11 cellular contexts compared by ENCODE assay signal in the genomic region with DNA sequence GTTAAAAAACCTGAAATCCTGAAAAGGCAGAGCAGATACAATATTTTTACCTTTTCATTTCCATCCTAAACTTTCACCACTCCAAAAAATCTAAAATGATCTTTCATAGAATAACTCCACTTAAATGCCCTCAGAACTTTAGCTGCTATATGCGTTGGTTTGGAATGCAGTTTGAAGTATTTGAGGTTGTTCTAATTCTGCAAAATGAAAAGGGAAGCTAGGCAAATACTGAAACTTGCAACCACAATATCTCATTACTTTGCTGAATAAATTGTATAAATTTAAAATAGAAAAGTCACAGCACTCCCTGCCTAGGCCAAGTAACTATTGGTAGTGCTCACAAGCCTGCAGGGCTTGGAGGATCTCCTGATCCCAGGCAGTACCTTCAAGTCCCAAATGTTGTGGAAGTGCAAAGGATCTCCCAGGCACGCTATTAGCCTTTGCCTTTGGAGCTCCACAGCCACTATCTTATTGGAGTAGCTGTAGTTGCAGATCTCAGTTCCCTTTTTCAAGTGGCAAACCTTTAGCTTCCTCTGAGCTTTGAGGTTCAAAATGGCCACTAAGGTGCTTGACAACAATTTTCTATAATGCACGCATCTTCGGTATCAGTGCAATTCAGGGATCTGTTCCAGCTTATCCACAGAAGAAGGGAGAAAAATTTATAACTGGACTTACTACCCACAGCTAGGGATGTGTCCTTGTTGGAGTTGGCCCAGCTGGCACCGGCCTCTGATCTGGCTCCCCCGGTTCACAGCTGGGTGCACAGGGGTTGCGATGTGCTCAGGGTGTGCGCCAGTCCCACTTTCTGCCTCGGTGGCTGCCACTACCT. TPM values are rescaled to one million over a fixed set of nuclear protein-coding genes. Genes with fewer than 3 reads are reported as not detected.
DNase-seq lines count a peak whose midpoint lies in the region; ATAC-seq and TF ChIP-seq lines count a peak whose summit lies in the region.
"Had no signal": no experiment of that assay in that cellular context is flagged by ENCODE, and none has a peak within 500 bp of the region (broad histone marks: within the 10 kb centered on the region; RNA-seq: fewer than 3 reads in every experiment).

No MANE protein-coding gene starts in this region.

- H3K36me3 ChIP-seq in prostate gland = no peaks in the 10 kb centered on the region

- no peaks in the 10 kb centered on the region for H3K9me3 ChIP-seq in prostate gland

- no peaks in the 10 kb centered on the region for H3K27me3 ChIP-seq in prostate gland (replicated peaks; ENCODE audit: insufficient read depth)

- H3K27ac ChIP-seq in prostate gland = no peak overlapping the region
- H3K27ac ChIP-seq: parathyroid adenoma had no signal

- no peaks in the 10 kb centered on the region for H3K4me1 ChIP-seq in prostate gland (replicated peaks)
- H3K4me1 ChIP-seq: parathyroid adenoma had no signal

- TF ChIP-seq POLR2A in prostate gland (IDR thresholded peaks at IDR 0.05) = no peak

- peak; percentile 81 for ATAC-seq in GM21367 (IDR thresholded peaks at IDR 0.05; ENCODE audit: unreplicated experiment)
- peak; percentile 76 for ATAC-seq in HG03108 (IDR thresholded peaks at IDR 0.05; ENCODE audit: unreplicated experiment)
- ATAC-seq in SK-N-SH treated with all-trans-retinoic acid at 6 μM for 48 hours = no peak

- no peak for TF ChIP-seq CTCF in GM12864 (IDR thresholded peaks at IDR 0.05; ENCODE audit: low read depth, low read length, missing control alignments)
- no peak for TF ChIP-seq CTCF in prostate gland (IDR thresholded peaks at IDR 0.05)

- H3K4me3 ChIP-seq in GM12864 (ENCODE audit: low read depth, low read length) (peak overlapping the region; percentile 26), prostate gland (no peak overlapping the region)

- 60% methylated on average over 9 of the region's 9 CpGs for WGBS in prostate gland

- intact Hi-C loops in prostate gland (cut with DNase I) = no loop called here

- DNase-seq in GM12864 (ENCODE audit: low read depth) (peak; percentile 66), RPMI8226 (peak; percentile 80), prostate gland (ENCODE audit: low spot score) (no peak), hepatic stellate cell (ENCODE audit: low spot score) (no peak)
- no peak for DNase-seq in stimulated activated CD4-positive, alpha-beta T cell treated with anti-CD3 and anti-CD28 coated beads, Interleukin-2, amount 100 ng/mL, for 48 hours
- DNase-seq: activated CD8-positive, alpha-beta memory T cell treated with anti-CD3 and anti-CD28 coated beads, Interleukin-2, amount 50 U/mL, for 4 hours; AML-193 had no signal

TF ChIP-seq in SK-N-SH treated with all-trans-retinoic acid at 6 μM for 48 hours, 23 proteins besides CTCF, POLR2A, EP300 and RAD21 (continues in another document):
- TF ChIP-seq, protein P1, sequence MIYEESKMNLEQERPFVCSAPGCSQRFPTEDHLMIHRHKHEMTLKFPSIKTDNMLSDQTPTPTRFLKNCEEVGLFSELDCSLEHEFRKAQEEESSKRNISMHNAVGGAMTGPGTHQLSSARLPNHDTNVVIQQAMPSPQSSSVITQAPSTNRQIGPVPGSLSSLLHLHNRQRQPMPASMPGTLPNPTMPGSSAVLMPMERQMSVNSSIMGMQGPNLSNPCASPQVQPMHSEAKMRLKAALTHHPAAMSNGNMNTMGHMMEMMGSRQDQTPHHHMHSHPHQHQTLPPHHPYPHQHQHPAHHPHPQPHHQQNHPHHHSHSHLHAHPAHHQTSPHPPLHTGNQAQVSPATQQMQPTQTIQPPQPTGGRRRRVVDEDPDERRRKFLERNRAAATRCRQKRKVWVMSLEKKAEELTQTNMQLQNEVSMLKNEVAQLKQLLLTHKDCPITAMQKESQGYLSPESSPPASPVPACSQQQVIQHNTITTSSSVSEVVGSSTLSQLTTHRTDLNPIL (CRISPR knock-in tag; IDR thresholded peaks at IDR 0.05; ENCODE audit: low read depth) = no peak
- TF ChIP-seq, protein P2, sequence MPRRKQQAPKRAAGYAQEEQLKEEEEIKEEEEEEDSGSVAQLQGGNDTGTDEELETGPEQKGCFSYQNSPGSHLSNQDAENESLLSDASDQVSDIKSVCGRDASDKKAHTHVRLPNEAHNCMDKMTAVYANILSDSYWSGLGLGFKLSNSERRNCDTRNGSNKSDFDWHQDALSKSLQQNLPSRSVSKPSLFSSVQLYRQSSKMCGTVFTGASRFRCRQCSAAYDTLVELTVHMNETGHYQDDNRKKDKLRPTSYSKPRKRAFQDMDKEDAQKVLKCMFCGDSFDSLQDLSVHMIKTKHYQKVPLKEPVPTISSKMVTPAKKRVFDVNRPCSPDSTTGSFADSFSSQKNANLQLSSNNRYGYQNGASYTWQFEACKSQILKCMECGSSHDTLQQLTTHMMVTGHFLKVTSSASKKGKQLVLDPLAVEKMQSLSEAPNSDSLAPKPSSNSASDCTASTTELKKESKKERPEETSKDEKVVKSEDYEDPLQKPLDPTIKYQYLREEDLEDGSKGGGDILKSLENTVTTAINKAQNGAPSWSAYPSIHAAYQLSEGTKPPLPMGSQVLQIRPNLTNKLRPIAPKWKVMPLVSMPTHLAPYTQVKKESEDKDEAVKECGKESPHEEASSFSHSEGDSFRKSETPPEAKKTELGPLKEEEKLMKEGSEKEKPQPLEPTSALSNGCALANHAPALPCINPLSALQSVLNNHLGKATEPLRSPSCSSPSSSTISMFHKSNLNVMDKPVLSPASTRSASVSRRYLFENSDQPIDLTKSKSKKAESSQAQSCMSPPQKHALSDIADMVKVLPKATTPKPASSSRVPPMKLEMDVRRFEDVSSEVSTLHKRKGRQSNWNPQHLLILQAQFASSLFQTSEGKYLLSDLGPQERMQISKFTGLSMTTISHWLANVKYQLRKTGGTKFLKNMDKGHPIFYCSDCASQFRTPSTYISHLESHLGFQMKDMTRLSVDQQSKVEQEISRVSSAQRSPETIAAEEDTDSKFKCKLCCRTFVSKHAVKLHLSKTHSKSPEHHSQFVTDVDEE (CRISPR knock-in tag; IDR thresholded peaks at IDR 0.05) = no peak
- TF ChIP-seq ZNF8 (CRISPR knock-in tag; IDR thresholded peaks at IDR 0.05) (no peak), ZFP30 (CRISPR knock-in tag; IDR thresholded peaks at IDR 0.05) (no peak), ARNTL (CRISPR knock-in tag; IDR thresholded peaks at IDR 0.05; ENCODE audit: borderline replicate concordance, low read depth) (no peak), ZC3H10 (CRISPR knock-in tag; IDR thresholded peaks at IDR 0.05) (no peak), OSR1 (CRISPR knock-in tag; IDR thresholded peaks at IDR 0.05) (no peak), ISL1 (CRISPR knock-in tag; IDR thresholded peaks at IDR 0.05) (no peak), ZFP3 (CRISPR knock-in tag; IDR thresholded peaks at IDR 0.05) (no peak), TOX (CRISPR knock-in tag; IDR thresholded peaks at IDR 0.05; ENCODE audit: borderline replicate concordance) (no peak), ZNF565 (CRISPR knock-in tag; conservative IDR thresholded peaks at IDR 0.05; ENCODE audit: low read depth) (no peak), TCF4 (CRISPR knock-in tag; IDR thresholded peaks at IDR 0.05; ENCODE audit: borderline replicate concordance) (no peak), GLIS3 (CRISPR knock-in tag; IDR thresholded peaks at IDR 0.05) (no peak), SNAI2 (CRISPR knock-in tag; IDR thresholded peaks at IDR 0.05) (no peak), CSDC2 (CRISPR knock-in tag; IDR thresholded peaks at IDR 0.05) (no peak), RARB (CRISPR knock-in tag; IDR thresholded peaks at IDR 0.05) (no peak)
- TF ChIP-seq, protein P3, sequence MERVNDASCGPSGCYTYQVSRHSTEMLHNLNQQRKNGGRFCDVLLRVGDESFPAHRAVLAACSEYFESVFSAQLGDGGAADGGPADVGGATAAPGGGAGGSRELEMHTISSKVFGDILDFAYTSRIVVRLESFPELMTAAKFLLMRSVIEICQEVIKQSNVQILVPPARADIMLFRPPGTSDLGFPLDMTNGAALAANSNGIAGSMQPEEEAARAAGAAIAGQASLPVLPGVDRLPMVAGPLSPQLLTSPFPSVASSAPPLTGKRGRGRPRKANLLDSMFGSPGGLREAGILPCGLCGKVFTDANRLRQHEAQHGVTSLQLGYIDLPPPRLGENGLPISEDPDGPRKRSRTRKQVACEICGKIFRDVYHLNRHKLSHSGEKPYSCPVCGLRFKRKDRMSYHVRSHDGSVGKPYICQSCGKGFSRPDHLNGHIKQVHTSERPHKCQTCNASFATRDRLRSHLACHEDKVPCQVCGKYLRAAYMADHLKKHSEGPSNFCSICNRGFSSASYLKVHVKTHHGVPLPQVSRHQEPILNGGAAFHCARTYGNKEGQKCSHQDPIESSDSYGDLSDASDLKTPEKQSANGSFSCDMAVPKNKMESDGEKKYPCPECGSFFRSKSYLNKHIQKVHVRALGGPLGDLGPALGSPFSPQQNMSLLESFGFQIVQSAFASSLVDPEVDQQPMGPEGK (CRISPR knock-in tag; IDR thresholded peaks at IDR 0.05; ENCODE audit: borderline replicate concordance) = no peak
- TF ChIP-seq, protein P4, sequence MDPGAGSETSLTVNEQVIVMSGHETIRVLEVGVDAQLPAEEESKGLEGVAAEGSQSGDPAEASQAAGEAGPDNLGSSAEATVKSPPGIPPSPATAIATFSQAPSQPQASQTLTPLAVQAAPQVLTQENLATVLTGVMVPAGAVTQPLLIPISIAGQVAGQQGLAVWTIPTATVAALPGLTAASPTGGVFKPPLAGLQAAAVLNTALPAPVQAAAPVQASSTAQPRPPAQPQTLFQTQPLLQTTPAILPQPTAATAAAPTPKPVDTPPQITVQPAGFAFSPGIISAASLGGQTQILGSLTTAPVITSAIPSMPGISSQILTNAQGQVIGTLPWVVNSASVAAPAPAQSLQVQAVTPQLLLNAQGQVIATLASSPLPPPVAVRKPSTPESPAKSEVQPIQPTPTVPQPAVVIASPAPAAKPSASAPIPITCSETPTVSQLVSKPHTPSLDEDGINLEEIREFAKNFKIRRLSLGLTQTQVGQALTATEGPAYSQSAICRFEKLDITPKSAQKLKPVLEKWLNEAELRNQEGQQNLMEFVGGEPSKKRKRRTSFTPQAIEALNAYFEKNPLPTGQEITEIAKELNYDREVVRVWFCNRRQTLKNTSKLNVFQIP (CRISPR knock-in tag; IDR thresholded peaks at IDR 0.05; ENCODE audit: borderline replicate concordance, low read depth) = no peak
- TF ChIP-seq, protein P5, sequence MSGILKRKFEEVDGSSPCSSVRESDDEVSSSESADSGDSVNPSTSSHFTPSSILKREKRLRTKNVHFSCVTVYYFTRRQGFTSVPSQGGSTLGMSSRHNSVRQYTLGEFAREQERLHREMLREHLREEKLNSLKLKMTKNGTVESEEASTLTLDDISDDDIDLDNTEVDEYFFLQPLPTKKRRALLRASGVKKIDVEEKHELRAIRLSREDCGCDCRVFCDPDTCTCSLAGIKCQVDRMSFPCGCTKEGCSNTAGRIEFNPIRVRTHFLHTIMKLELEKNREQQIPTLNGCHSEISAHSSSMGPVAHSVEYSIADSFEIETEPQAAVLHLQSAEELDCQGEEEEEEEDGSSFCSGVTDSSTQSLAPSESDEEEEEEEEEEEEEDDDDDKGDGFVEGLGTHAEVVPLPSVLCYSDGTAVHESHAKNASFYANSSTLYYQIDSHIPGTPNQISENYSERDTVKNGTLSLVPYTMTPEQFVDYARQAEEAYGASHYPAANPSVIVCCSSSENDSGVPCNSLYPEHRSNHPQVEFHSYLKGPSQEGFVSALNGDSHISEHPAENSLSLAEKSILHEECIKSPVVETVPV (CRISPR knock-in tag; IDR thresholded peaks at IDR 0.05) = no peak

RNA-seq across cellular contexts. Expression of a gene that starts 43.4 kb away (rescaled TPM):
- 1 to 10 TPM in 1 of 2 donors, not detected in 1; 4.3 TPM for total RNA-seq in prostate gland

Comparison
In these comparisons a context has a peak if more than half of its experiments do, and no peak if none do; other contexts are left out.
1. DNase-seq: peak in GM12864 (single experiment) and RPMI8226 (single experiment); none in prostate gland (single experiment), stimulated activated CD4-positive, alpha-beta T cell treated with anti-CD3 and anti-CD28 coated beads, Interleukin-2, amount 100 ng/mL, for 48 hours (0 of 2) and hepatic stellate cell (single experiment).